Comparison of ENCODE assay signal across 8 cellular contexts in genomic region chr11:72413914-72414628, GRCh38. TPM values are rescaled to one million over a fixed set of nuclear protein-coding genes. Genes with fewer than 3 reads are reported as not detected.
DNase-seq lines count a peak whose midpoint lies in the region; ATAC-seq, FAIRE-seq and TF ChIP-seq lines count a peak whose summit lies in the region.

No MANE protein-coding gene starts in this region.

- intact Hi-C loops in HepG2 (cut with micrococcal nuclease; ENCODE audit: unreplicated experiment): loop anchor here (1.0 kb wide), 1 partner anchor 60 kb away; no protein-coding TSS in a partner anchor

- H3K9me3 ChIP-seq in HepG2 (ENCODE audit: low read length): no peaks in the 10 kb centered on the region

- H3K36me3 ChIP-seq in HepG2 (replicated peaks in 1 of 2; ENCODE audit: control insufficient read depth in 1 of 2, insufficient read depth in 2 of 2, low read length in 2 of 2): no peaks in the 10 kb centered on the region

- TF ChIP-seq RAD21 in HepG2 (CRISPR knock-in tag; IDR thresholded peaks at IDR 0.05): peak; percentile 91

- TF ChIP-seq EP300 in HepG2 (IDR thresholded peaks at IDR 0.05; ENCODE audit: low read depth in 2 of 2, low read length in 2 of 2) (peak in 1 of 2 experiments; percentile 40; a peak in 1 of 4 replicates), HepG2 (CRISPR knock-in tag; IDR thresholded peaks at IDR 0.05; ENCODE audit: borderline replicate concordance) (no peak; the same call in 1 of the 2 replicates)

- peak; percentile 72 for TF ChIP-seq CTCF in choroid plexus epithelial cell (conservative IDR thresholded peaks at IDR 0.05; ENCODE audit: low read depth, low read length)
- TF ChIP-seq CTCF in HepG2 (CRISPR knock-in tag; IDR thresholded peaks at IDR 0.05): peak; percentile 93

- ATAC-seq in HG02973 (IDR thresholded peaks at IDR 0.05; ENCODE audit: unreplicated experiment) (peak; percentile 49), HepG2 (peak; percentile 40), GM19395 (IDR thresholded peaks at IDR 0.05; ENCODE audit: unreplicated experiment) (no peak)

- DNase-seq in Caki2 (ENCODE audit: low read depth): peak; percentile 64
- peak; percentile 88 for DNase-seq in NCI-H510A treated with DMSO at 0.1 percent for 48 hours (lab: John Stamatoyannopoulos, UW)
- peak; percentile 70 to 71 for DNase-seq in activated CD4-positive, alpha-beta T cell treated with anti-CD3 and anti-CD28 coated beads for 4 hours
- DNase-seq in choroid plexus epithelial cell (ENCODE audit: low read depth): peak; percentile 82
- peak; percentile 76 for DNase-seq in HepG2 (ENCODE audit: low spot score)
- DNase-seq in stimulated activated CD4-positive, alpha-beta T cell treated with anti-CD3 and anti-CD28 coated beads, TNF-alpha, amount 100 ng/mL, for 1 hour (ENCODE audit: low read depth in 3 of 3, low spot score in 1 of 3): peak; percentile 31 to 69 (median 46)

- no peak overlapping the region for H3K9ac ChIP-seq in HepG2 (ENCODE audit: insufficient read depth, low read depth, low read length)

- peaks cover 38% of the 10 kb centered on the region for H3K79me2 ChIP-seq in HepG2 (ENCODE audit: insufficient read depth, low read length)

- no peak overlapping the region for H2AFZ ChIP-seq in HepG2 (ENCODE audit: low read length)

- no peaks in the 10 kb centered on the region for H3K27me3 ChIP-seq in HepG2 (ENCODE audit: control insufficient read depth in 1 of 2, insufficient read depth in 2 of 2, low read length in 2 of 2)

- peak overlapping the region; percentile 37 for H3K27ac ChIP-seq in HepG2 (ENCODE audit: extremely low read length, insufficient read depth, low read length)

- H3K4me2 ChIP-seq in HepG2 (ENCODE audit: low read depth, low read length): peak overlapping the region; percentile 8; the same call in 1 of the 2 replicates

- H3K4me3 ChIP-seq in choroid plexus epithelial cell (ENCODE audit: low read depth, low read length) (no peak overlapping the region), HepG2 (replicated peaks in 1 of 3; ENCODE audit: insufficient read depth in 1 of 3, low read depth in 2 of 3, low read length in 3 of 3) (no peak overlapping the region)

- FAIRE-seq in HepG2 (lab: Jason Lieb, UNC): peak; percentile 39

- no peak for TF ChIP-seq POLR2A in HepG2 (IDR thresholded peaks at IDR 0.05; ENCODE audit: insufficient read depth in 1 of 2, low read depth in 2 of 2, low read length in 2 of 2)

- 14% methylated on average over 2 of the region's 3 CpGs for WGBS in HepG2 (ENCODE audit: low lambda C conversion rate)

- CTCF ChIA-PET in HepG2 (lab: Yijun Ruan, JAX; ENCODE audit: low intra/inter-chr PET ratio, low total read pairs): interaction anchor here (0.8 to 5.1 kb wide), 6 partner anchors 16 to 123 kb away, joined by 3 to 35 read pairs (median 4); no protein-coding TSS in a partner anchor

- BruUV-seq in HepG2 (replicated peaks; lab: Mats Ljungman, UMichigan): no TSS peak

- POLR2A ChIA-PET in HepG2 (lab: Yijun Ruan, JAX): interaction anchor here (0.6 to 2.2 kb wide), 4 partner anchors 10 to 60 kb away, joined by 3 to 11 read pairs (median 5); no protein-coding TSS in a partner anchor

- peaks cover 99% of the 10 kb centered on the region for H3K4me1 ChIP-seq in HepG2 (ENCODE audit: insufficient read depth, low read length)

- H4K20me1 ChIP-seq in HepG2 (ENCODE audit: insufficient read depth, low read length): no peaks in the 10 kb centered on the region

- in situ Hi-C loops in Caki2 (cut with HindIII; ENCODE audit: low pct_unique_long_range_greater_than_20kb, low sequenced_read_pairs): no loop called here
- in situ Hi-C loops in HepG2 (cut with HindIII; ENCODE audit: extremely low pct_ligation_motif_present, low pct_unique_long_range_greater_than_20kb): no loop called here

TF ChIP-seq in HepG2, 621 proteins besides CTCF, POLR2A, EP300 and RAD21 (continues in another document):
- TF ChIP-seq PCBP2 (optimal IDR thresholded peaks at IDR 0.05; ENCODE audit: low read depth, low read length, poor library complexity, severe bottlenecking) (no peak), MEIS2 (CRISPR knock-in tag; IDR thresholded peaks at IDR 0.05) (peak; percentile 79), PHF21A (CRISPR knock-in tag; IDR thresholded peaks at IDR 0.05) (0 out of 2 replicates have a peak, but pooled peaks have one; percentile 38), ZNF614 (CRISPR knock-in tag; IDR thresholded peaks at IDR 0.05; ENCODE audit: borderline replicate concordance) (peak; percentile 73; the same call in 1 of the 2 replicates), ZFY (CRISPR knock-in tag; IDR thresholded peaks at IDR 0.05) (peak; percentile 59), TFDP2 (CRISPR knock-in tag; IDR thresholded peaks at IDR 0.05) (no peak), FOXO4 (CRISPR knock-in tag; conservative IDR thresholded peaks at IDR 0.05) (no peak), AKAP8 (CRISPR knock-in tag; IDR thresholded peaks at IDR 0.05) (no peak), KDM4B (CRISPR knock-in tag; IDR thresholded peaks at IDR 0.05) (0 out of 2 replicates have a peak, but pooled peaks have one; percentile 25), ZNF275 (CRISPR knock-in tag; IDR thresholded peaks at IDR 0.05; ENCODE audit: borderline replicate concordance) (no peak), ZKSCAN5 (CRISPR knock-in tag; IDR thresholded peaks at IDR 0.05) (no peak), ZNF567 (CRISPR knock-in tag; IDR thresholded peaks at IDR 0.05; ENCODE audit: borderline replicate concordance) (0 out of 2 replicates have a peak, but pooled peaks have one; percentile 49), ATF7-NPFF (CRISPR knock-in tag; IDR thresholded peaks at IDR 0.05; ENCODE audit: low read depth) (no peak), CEBPG (CRISPR knock-in tag; IDR thresholded peaks at IDR 0.05) (peak; percentile 23; the same call in 1 of the 2 replicates), TBX2 (CRISPR knock-in tag; IDR thresholded peaks at IDR 0.05; ENCODE audit: borderline replicate concordance) (0 out of 2 replicates have a peak, but pooled peaks have one; percentile 44), ZNF576 (CRISPR knock-in tag; IDR thresholded peaks at IDR 0.05) (no peak)

RNA-seq across cellular contexts. Expression of gene CLPB, which starts 20.3 kb away (rescaled TPM):
- total RNA-seq in Caki2 (2014; rRNA removed; shearing (Covaris generic); ENCODE audit: low replicate concordance): 15.2 and 16.7 TPM in 2 replicates
- 22.0 and 29.5 TPM in 2 replicates for total RNA-seq in HepG2 (2016; rRNA removed; fragmentation: Illumina TruSeq; extraction: Trizol)
- total RNA-seq in HepG2 (2016; cell fraction: cytosol; rRNA removed; fragmentation: Illumina TruSeq; extraction: Trizol; ENCODE audit: low read depth): 3.9 and 4.4 TPM in 2 replicates
- 20.1 and 28.8 TPM in 2 replicates for total RNA-seq in HepG2 (2016; cell fraction: insoluble cytoplasmic fraction; rRNA removed; fragmentation: Illumina TruSeq; extraction: Trizol)
- total RNA-seq in HepG2 (2016; cell fraction: membrane; rRNA removed; fragmentation: Illumina TruSeq; extraction: Trizol): 7.9 and 8.5 TPM in 2 replicates
- 24.4 and 27.6 TPM in 2 replicates for total RNA-seq in HepG2 (2016; cell fraction: nucleus; rRNA removed; fragmentation: Illumina TruSeq; extraction: Trizol)
- 11.8 and 15.6 TPM in 2 replicates for polyA plus RNA-seq in HepG2 (2011; rRNA removed)
- 10.2 and 14.3 TPM in 2 replicates for polyA plus RNA-seq in HepG2 (2011; cell fraction: cytosol; rRNA removed)
- polyA plus RNA-seq in HepG2 (2011; cell fraction: nucleus; rRNA removed): 19.1 and 25.1 TPM in 2 replicates
- 12.8 and 16.8 TPM in 2 replicates for polyA plus RNA-seq in HepG2 (2012)
- 3.4 and 4.0 TPM in 2 replicates for polyA plus RNA-seq in HepG2 (2016; cell fraction: cytosol; fragmentation: Illumina TruSeq; extraction: Trizol; ENCODE audit: low read depth)
- 13.3 and 16.1 TPM in 2 replicates for polyA plus RNA-seq in HepG2 (2016; cell fraction: insoluble cytoplasmic fraction; fragmentation: Illumina TruSeq; extraction: Trizol; ENCODE audit: low read depth)
- 4.9 and 5.7 TPM in 2 replicates for polyA plus RNA-seq in HepG2 (2016; cell fraction: membrane; fragmentation: Illumina TruSeq; extraction: Trizol; ENCODE audit: low read depth)
- 19.8 and 22.4 TPM in 2 replicates for polyA plus RNA-seq in HepG2 (2016; cell fraction: nucleus; fragmentation: Illumina TruSeq; extraction: Trizol; ENCODE audit: insufficient read depth, low read depth)
- 46.3 and 159 TPM in 2 replicates for polyA minus RNA-seq in HepG2 (2011; rRNA and poly(A)+ RNA removed; ENCODE audit: low replicate concordance)
- 15.1 and 19.1 TPM in 2 replicates for polyA minus RNA-seq in HepG2 (2011; cell fraction: cytosol; rRNA and poly(A)+ RNA removed)
- 22.1 and 24.0 TPM in 2 replicates for polyA minus RNA-seq in HepG2 (2011; cell fraction: nucleus; rRNA and poly(A)+ RNA removed)
